ENCODE assay signal across 2 cellular contexts in genomic region chr5:67154518-67155206, GRCh38.
A peak's percentile ranks its signal among the peaks of the same experiment; 100 is the strongest.
TF ChIP-seq lines count a peak whose summit lies in the region.

No MANE protein-coding gene starts in this region.

TF ChIP-seq in liver, 16 proteins besides CTCF, POLR2A, EP300 and RAD21 (continued from another document):
- TF ChIP-seq, protein P1, sequence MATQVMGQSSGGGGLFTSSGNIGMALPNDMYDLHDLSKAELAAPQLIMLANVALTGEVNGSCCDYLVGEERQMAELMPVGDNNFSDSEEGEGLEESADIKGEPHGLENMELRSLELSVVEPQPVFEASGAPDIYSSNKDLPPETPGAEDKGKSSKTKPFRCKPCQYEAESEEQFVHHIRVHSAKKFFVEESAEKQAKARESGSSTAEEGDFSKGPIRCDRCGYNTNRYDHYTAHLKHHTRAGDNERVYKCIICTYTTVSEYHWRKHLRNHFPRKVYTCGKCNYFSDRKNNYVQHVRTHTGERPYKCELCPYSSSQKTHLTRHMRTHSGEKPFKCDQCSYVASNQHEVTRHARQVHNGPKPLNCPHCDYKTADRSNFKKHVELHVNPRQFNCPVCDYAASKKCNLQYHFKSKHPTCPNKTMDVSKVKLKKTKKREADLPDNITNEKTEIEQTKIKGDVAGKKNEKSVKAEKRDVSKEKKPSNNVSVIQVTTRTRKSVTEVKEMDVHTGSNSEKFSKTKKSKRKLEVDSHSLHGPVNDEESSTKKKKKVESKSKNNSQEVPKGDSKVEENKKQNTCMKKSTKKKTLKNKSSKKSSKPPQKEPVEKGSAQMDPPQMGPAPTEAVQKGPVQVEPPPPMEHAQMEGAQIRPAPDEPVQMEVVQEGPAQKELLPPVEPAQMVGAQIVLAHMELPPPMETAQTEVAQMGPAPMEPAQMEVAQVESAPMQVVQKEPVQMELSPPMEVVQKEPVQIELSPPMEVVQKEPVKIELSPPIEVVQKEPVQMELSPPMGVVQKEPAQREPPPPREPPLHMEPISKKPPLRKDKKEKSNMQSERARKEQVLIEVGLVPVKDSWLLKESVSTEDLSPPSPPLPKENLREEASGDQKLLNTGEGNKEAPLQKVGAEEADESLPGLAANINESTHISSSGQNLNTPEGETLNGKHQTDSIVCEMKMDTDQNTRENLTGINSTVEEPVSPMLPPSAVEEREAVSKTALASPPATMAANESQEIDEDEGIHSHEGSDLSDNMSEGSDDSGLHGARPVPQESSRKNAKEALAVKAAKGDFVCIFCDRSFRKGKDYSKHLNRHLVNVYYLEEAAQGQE (IDR thresholded peaks at IDR 0.05) = no peak
- no peak for TF ChIP-seq EGR1 (IDR thresholded peaks at IDR 0.05; ENCODE audit: low read depth in 2 of 2)
- peak in 1 of 2 donors; percentile 29 for TF ChIP-seq RXRA (IDR thresholded peaks at IDR 0.05)
- TF ChIP-seq SP1 (IDR thresholded peaks at IDR 0.05) = no peak
- no peak for TF ChIP-seq GABPA (IDR thresholded peaks at IDR 0.05 in 1 of 2, conservative IDR thresholded peaks at IDR 0.05 in 1 of 2)
- no peak for TF ChIP-seq FOXA1 (IDR thresholded peaks at IDR 0.05)
- TF ChIP-seq, protein P2, sequence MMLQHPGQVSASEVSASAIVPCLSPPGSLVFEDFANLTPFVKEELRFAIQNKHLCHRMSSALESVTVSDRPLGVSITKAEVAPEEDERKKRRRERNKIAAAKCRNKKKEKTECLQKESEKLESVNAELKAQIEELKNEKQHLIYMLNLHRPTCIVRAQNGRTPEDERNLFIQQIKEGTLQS (IDR thresholded peaks at IDR 0.05) = no peak
- no peak for TF ChIP-seq HNF4G (IDR thresholded peaks at IDR 0.05)
- TF ChIP-seq, protein P3, sequence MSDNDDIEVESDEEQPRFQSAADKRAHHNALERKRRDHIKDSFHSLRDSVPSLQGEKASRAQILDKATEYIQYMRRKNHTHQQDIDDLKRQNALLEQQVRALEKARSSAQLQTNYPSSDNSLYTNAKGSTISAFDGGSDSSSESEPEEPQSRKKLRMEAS (IDR thresholded peaks at IDR 0.05) = peak; percentile 18
- peak; percentile 60 to 65 for TF ChIP-seq HNF4A (conservative IDR thresholded peaks at IDR 0.05)
- TF ChIP-seq NR2F2 (IDR thresholded peaks at IDR 0.05) = no peak
- no peak for TF ChIP-seq TAF1 (conservative IDR thresholded peaks at IDR 0.05)
- TF ChIP-seq FOXA2 (IDR thresholded peaks at IDR 0.05) = peak; percentile 43
TF ChIP-seq in liver: peak in this region for 5.

TF ChIP-seq in HepG2, 621 proteins besides CTCF, POLR2A, EP300 and RAD21 (continued from another document):
- TF ChIP-seq, protein P4, sequence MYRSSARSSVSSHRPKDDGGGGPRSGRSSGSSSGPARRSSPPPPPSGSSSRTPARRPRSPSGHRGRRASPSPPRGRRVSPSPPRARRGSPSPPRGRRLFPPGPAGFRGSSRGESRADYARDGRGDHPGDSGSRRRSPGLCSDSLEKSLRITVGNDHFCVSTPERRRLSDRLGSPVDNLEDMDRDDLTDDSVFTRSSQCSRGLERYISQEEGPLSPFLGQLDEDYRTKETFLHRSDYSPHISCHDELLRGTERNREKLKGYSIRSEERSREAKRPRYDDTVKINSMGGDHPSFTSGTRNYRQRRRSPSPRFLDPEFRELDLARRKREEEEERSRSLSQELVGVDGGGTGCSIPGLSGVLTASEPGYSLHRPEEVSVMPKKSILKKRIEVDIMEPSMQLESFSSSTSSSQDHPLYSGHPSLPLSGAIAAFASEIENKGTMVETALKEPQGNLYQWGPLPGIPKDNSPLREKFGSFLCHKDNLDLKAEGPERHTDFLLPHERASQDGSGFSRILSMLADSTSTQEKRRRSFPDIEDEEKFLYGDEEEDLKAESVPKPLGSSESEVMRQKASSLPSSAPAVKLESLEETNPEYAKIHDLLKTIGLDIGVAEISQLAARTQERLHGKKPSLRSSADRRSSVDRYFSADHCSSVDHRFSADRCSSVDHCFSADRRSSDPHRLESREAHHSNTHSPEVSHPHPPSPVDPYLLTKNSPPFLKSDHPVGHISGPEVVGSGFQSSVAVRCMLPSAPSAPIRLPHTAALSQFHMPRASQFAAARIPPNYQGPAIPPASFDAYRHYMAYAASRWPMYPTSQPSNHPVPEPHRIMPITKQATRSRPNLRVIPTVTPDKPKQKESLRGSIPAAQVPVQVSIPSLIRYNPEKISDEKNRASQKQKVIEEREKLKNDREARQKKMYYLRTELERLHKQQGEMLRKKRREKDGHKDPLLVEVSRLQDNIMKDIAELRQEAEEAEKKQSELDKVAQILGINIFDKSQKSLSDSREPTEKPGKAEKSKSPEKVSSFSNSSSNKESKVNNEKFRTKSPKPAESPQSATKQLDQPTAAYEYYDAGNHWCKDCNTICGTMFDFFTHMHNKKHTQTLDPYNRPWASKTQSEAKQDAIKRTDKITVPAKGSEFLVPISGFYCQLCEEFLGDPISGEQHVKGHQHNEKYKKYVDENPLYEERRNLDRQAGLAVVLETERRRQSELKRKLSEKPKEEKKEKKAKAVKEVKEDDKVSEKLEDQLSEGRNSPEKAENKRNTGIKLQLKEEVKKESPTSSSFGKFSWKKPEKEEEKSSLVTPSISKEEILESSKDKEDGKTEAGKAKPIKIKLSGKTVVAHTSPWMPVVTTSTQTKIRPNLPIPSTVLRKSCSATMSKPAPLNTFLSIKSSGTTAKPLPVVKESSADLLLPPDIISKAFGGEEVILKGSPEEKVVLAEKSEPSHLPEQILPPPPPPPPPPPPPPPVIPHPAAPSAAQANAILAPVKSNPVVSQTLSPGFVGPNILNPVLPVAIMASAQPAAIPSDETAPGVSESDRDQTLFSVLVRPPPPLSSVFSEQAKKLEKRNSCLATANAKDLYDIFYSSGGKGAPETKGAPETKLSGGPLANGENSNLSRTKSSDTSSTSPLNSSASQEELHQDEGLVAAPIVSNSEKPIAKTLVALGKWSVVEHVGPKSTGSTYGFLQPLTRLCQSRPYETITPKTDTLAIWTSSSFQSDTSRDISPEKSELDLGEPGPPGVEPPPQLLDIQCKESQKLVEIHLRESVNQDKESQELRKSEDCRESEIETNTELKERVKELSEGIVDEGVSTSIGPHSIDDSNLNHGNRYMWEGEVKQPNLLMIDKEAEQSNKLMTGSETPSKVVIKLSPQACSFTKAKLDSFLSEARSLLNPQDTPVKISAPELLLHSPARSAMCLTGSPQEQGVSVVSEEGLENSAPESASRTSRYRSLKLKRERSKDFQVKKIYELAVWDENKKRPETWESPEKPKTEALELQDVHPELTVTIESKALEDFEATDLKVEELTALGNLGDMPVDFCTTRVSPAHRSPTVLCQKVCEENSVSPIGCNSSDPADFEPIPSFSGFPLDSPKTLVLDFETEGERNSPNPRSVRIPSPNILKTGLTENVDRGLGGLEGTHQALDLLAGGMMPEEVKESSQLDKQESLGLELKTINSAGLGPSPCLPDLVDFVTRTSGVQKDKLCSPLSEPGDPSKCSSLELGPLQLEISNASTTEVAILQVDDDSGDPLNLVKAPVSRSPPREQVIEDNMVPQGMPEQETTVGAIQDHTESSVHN (CRISPR knock-in tag; IDR thresholded peaks at IDR 0.05) = no peak
- TF ChIP-seq, protein P5, sequence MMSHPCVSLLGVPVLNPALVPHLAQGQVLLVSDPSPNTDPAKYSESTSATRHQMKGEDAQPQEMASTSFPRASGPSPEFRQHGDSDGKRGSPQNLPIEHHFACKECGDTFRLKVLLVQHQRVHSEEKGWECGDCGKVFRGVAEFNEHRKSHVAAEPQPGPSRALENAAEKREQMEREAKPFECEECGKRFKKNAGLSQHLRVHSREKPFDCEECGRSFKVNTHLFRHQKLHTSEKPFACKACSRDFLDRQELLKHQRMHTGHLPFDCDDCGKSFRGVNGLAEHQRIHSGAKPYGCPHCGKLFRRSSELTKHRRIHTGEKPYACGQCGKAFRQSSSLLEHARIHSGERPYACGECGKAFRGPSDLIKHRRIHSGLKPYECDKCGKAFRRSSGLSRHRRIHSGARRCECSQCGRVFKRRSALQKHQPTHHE (CRISPR knock-in tag; IDR thresholded peaks at IDR 0.05; ENCODE audit: borderline replicate concordance) = no peak
- TF ChIP-seq HMG20A (CRISPR knock-in tag; IDR thresholded peaks at IDR 0.05; ENCODE audit: borderline replicate concordance) (no peak), NBN (conservative IDR thresholded peaks at IDR 0.05) (no peak), ZXDC (CRISPR knock-in tag; IDR thresholded peaks at IDR 0.05) (no peak), ZNF430 (CRISPR knock-in tag; IDR thresholded peaks at IDR 0.05) (no peak)
- TF ChIP-seq, protein P6, sequence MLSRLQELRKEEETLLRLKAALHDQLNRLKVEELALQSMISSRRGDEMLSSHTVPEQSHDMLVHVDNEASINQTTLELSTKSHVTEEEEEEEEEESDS (CRISPR knock-in tag; IDR thresholded peaks at IDR 0.05; ENCODE audit: borderline replicate concordance) = no peak
- TF ChIP-seq, protein P7, sequence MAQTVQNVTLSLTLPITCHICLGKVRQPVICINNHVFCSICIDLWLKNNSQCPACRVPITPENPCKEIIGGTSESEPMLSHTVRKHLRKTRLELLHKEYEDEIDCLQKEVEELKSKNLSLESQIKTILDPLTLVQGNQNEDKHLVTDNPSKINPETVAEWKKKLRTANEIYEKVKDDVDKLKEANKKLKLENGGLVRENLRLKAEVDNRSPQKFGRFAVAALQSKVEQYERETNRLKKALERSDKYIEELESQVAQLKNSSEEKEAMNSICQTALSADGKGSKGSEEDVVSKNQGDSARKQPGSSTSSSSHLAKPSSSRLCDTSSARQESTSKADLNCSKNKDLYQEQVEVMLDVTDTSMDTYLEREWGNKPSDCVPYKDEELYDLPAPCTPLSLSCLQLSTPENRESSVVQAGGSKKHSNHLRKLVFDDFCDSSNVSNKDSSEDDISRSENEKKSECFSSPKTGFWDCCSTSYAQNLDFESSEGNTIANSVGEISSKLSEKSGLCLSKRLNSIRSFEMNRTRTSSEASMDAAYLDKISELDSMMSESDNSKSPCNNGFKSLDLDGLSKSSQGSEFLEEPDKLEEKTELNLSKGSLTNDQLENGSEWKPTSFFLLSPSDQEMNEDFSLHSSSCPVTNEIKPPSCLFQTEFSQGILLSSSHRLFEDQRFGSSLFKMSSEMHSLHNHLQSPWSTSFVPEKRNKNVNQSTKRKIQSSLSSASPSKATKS (CRISPR knock-in tag; IDR thresholded peaks at IDR 0.05) = no peak
- TF ChIP-seq, protein P8, sequence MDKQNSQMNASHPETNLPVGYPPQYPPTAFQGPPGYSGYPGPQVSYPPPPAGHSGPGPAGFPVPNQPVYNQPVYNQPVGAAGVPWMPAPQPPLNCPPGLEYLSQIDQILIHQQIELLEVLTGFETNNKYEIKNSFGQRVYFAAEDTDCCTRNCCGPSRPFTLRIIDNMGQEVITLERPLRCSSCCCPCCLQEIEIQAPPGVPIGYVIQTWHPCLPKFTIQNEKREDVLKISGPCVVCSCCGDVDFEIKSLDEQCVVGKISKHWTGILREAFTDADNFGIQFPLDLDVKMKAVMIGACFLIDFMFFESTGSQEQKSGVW (CRISPR knock-in tag; IDR thresholded peaks at IDR 0.05; ENCODE audit: borderline replicate concordance) = no peak
- TF ChIP-seq, protein P9, sequence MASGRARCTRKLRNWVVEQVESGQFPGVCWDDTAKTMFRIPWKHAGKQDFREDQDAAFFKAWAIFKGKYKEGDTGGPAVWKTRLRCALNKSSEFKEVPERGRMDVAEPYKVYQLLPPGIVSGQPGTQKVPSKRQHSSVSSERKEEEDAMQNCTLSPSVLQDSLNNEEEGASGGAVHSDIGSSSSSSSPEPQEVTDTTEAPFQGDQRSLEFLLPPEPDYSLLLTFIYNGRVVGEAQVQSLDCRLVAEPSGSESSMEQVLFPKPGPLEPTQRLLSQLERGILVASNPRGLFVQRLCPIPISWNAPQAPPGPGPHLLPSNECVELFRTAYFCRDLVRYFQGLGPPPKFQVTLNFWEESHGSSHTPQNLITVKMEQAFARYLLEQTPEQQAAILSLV (CRISPR knock-in tag; IDR thresholded peaks at IDR 0.05; ENCODE audit: borderline replicate concordance) = no peak
TF ChIP-seq in HepG2: peak in this region for 0.
